Comparison of ENCODE assay signal across 32 cellular contexts in the genomic region with DNA sequence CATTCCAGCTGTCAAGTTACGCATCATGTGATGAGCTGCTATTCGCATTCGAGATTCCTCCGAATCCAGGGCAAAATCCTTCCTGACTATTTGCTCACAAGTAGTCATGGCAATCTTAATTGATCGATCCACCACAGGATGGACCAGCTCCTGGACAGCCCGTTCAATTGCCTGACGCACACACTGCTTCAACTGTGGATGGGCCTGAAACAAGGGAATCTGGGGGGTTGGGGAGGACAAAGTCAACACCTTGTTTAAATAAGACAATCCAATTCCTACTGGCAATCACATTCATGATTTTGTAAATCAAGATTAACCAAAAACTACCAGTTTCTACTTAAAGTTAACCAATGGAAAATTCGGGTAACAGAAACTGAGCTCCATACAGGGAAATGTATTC. TPM values are rescaled to one million over a fixed set of nuclear protein-coding genes. Genes with fewer than 3 reads are reported as not detected.
"Had no signal": no experiment of that assay in that cellular context is flagged by ENCODE, and none has a peak within 500 bp of the region (broad histone marks: within the 10 kb centered on the region; RNA-seq: fewer than 3 reads in every experiment).

No MANE protein-coding gene starts in this region.

- H3K4me1 Mint-ChIP-seq: activated CD4-positive, alpha-beta T cell treated with anti-CD3 and anti-CD28 coated beads for 36 hours; endodermal cell had no signal

- ATAC-seq: activated CD4-positive, alpha-beta T cell treated with anti-CD3 and anti-CD28 coated beads for 36 hours; activated CD8-positive, alpha-beta memory T cell treated with anti-CD3 and anti-CD28 coated beads, Interleukin-2, amount 10 ng/mL, durations not matched to agents 7 days and 5 days; activated CD8-positive, alpha-beta T cell treated with anti-CD3 and anti-CD28 coated beads, Interleukin-2, amount 10 ng/mL, durations not matched to agents 7 days and 5 days; esophagus mucosa; heart right ventricle had no signal

- H3K27me3 ChIP-seq: brain microvascular endothelial cell, dorsolateral prefrontal cortex, heart right ventricle had no signal

- H3K9me3 ChIP-seq: heart right ventricle had no signal

- H3K9me3 Mint-ChIP-seq: activated CD4-positive, alpha-beta memory T cell treated with anti-CD3 and anti-CD28 coated beads for 36 hours; activated CD4-positive, alpha-beta T cell treated with anti-CD3 and anti-CD28 coated beads, Interleukin-2, amount 10 ng/mL, durations not matched to agents 24 days and 14 days; activated naive CD4-positive, alpha-beta T cell treated with anti-CD3 and anti-CD28 coated beads for 36 hours; activated naive CD4-positive, alpha-beta T cell treated with anti-CD3 and anti-CD28 coated beads, Interleukin-2, amount 50 U/mL, for 24 hours; activated T-helper 1 cell treated with anti-CD3 and anti-CD28 coated beads, Interleukin-12 subunit alpha, Interleukin-12 subunit beta, Interleukin-2, Interleukin-4 antibody, amounts not matched to agents 30 ng/mL and 10 ng/mL and 1 ng/mL, durations not matched to agents 14 hours and 24 hours and 36 hours; activated T-helper 2 cell treated with anti-CD3 and anti-CD28 coated beads, Interferon-gamma antibody, Interleukin-2, Interleukin-4, amounts not matched to agents 10 μg/mL and 5 μg/mL and 100 μg/mL, durations not matched to agents 14 hours and 24 hours and 36 hours; central memory CD8-positive, alpha-beta T cell; dendritic cell treated with granulocyte-macrophage colony-stimulating factor and Interleukin-4, amounts not matched to agents 40 ng/mL and 50 ng/mL, for 4 days; endodermal cell had no signal

- H3K27ac Mint-ChIP-seq: activated CD4-positive, alpha-beta memory T cell treated with anti-CD3 and anti-CD28 coated beads for 36 hours; activated CD4-positive, alpha-beta T cell treated with anti-CD3 and anti-CD28 coated beads for 36 hours; activated CD4-positive, alpha-beta T cell treated with anti-CD3 and anti-CD28 coated beads, Interleukin-2, amount 10 ng/mL, durations not matched to agents 24 days and 14 days; activated CD8-positive, alpha-beta memory T cell treated with anti-CD3 and anti-CD28 coated beads, Interleukin-2, amount 10 ng/mL, durations not matched to agents 7 days and 5 days; activated CD8-positive, alpha-beta T cell treated with anti-CD3 and anti-CD28 coated beads, Interleukin-2, amount 10 ng/mL, durations not matched to agents 7 days and 5 days; activated naive CD4-positive, alpha-beta T cell treated with anti-CD3 and anti-CD28 coated beads for 36 hours; activated naive CD4-positive, alpha-beta T cell treated with anti-CD3 and anti-CD28 coated beads, Interleukin-2, amount 50 U/mL, for 24 hours; activated T-helper 1 cell treated with anti-CD3 and anti-CD28 coated beads, Interleukin-12 subunit alpha, Interleukin-12 subunit beta, Interleukin-2, Interleukin-4 antibody, amounts not matched to agents 30 ng/mL and 10 ng/mL and 1 ng/mL, durations not matched to agents 14 hours and 24 hours and 36 hours; activated T-helper 2 cell treated with anti-CD3 and anti-CD28 coated beads, Interferon-gamma antibody, Interleukin-2, Interleukin-4, amounts not matched to agents 10 μg/mL and 5 μg/mL and 100 μg/mL, durations not matched to agents 14 hours and 24 hours and 36 hours; dendritic cell treated with granulocyte-macrophage colony-stimulating factor and Interleukin-4, amounts not matched to agents 40 ng/mL and 50 ng/mL, for 4 days had no signal

- H3K27me3 Mint-ChIP-seq: activated CD4-positive, alpha-beta memory T cell treated with anti-CD3 and anti-CD28 coated beads for 36 hours; activated CD4-positive, alpha-beta T cell treated with anti-CD3 and anti-CD28 coated beads for 36 hours; activated CD4-positive, alpha-beta T cell treated with anti-CD3 and anti-CD28 coated beads, Interleukin-2, amount 10 ng/mL, durations not matched to agents 24 days and 14 days; activated CD8-positive, alpha-beta memory T cell treated with anti-CD3 and anti-CD28 coated beads, Interleukin-2, amount 10 ng/mL, durations not matched to agents 7 days and 5 days; activated naive CD4-positive, alpha-beta T cell treated with anti-CD3 and anti-CD28 coated beads, Interleukin-2, amount 50 U/mL, for 24 hours; central memory CD8-positive, alpha-beta T cell; dendritic cell treated with granulocyte-macrophage colony-stimulating factor and Interleukin-4, amounts not matched to agents 40 ng/mL and 50 ng/mL, for 4 days had no signal

- H3K4me3 Mint-ChIP-seq: activated CD4-positive, alpha-beta memory T cell treated with anti-CD3 and anti-CD28 coated beads for 36 hours; activated CD4-positive, alpha-beta T cell treated with anti-CD3 and anti-CD28 coated beads for 36 hours; activated CD4-positive, alpha-beta T cell treated with anti-CD3 and anti-CD28 coated beads, Interleukin-2, amount 10 ng/mL, durations not matched to agents 24 days and 14 days; activated CD8-positive, alpha-beta memory T cell treated with anti-CD3 and anti-CD28 coated beads, Interleukin-2, amount 10 ng/mL, durations not matched to agents 7 days and 5 days; activated CD8-positive, alpha-beta T cell treated with anti-CD3 and anti-CD28 coated beads, Interleukin-2, amount 10 ng/mL, durations not matched to agents 7 days and 5 days; activated naive CD4-positive, alpha-beta T cell treated with anti-CD3 and anti-CD28 coated beads for 36 hours; activated naive CD4-positive, alpha-beta T cell treated with anti-CD3 and anti-CD28 coated beads, Interleukin-2, amount 50 U/mL, for 24 hours; activated T-helper 1 cell treated with anti-CD3 and anti-CD28 coated beads, Interleukin-12 subunit alpha, Interleukin-12 subunit beta, Interleukin-2, Interleukin-4 antibody, amounts not matched to agents 30 ng/mL and 10 ng/mL and 1 ng/mL, durations not matched to agents 14 hours and 24 hours and 36 hours; central memory CD8-positive, alpha-beta T cell; dendritic cell treated with granulocyte-macrophage colony-stimulating factor and Interleukin-4, amounts not matched to agents 40 ng/mL and 50 ng/mL, for 4 days; endodermal cell had no signal

- H3K27ac ChIP-seq: brain microvascular endothelial cell, coronary artery, dorsolateral prefrontal cortex, heart right ventricle had no signal

- H3K4me3 ChIP-seq: coronary artery, dorsolateral prefrontal cortex, heart right ventricle had no signal

- FAIRE-seq: astrocyte, bronchial epithelial cell, frontal cortex had no signal

- DNase-seq: activated CD4-positive, alpha-beta memory T cell treated with anti-CD3 and anti-CD28 coated beads for 36 hours; activated CD4-positive, alpha-beta T cell treated with anti-CD3 and anti-CD28 coated beads for 36 hours; activated CD4-positive, alpha-beta T cell treated with anti-CD3 and anti-CD28 coated beads, Interleukin-2, amount 10 ng/mL, durations not matched to agents 24 days and 14 days; activated CD4-positive, CD25-positive, alpha-beta regulatory T cell; activated CD4-positive, CD25-positive, alpha-beta regulatory T cell treated with anti-CD3 and anti-CD28 coated beads, Interleukin-2, amount 50 U/mL, for 72 hours; activated CD8-positive, alpha-beta memory T cell treated with anti-CD3 and anti-CD28 coated beads, Interleukin-2, amount 10 ng/mL, durations not matched to agents 7 days and 5 days; activated CD8-positive, alpha-beta memory T cell treated with anti-CD3 and anti-CD28 coated beads, Interleukin-2, amount 50 U/mL, for 4 hours; activated CD8-positive, alpha-beta T cell treated with anti-CD3 and anti-CD28 coated beads, Interleukin-2, amount 10 ng/mL, durations not matched to agents 7 days and 5 days; activated effector memory CD4-positive, alpha-beta T cell treated with anti-CD3 and anti-CD28 coated beads, Interleukin-2, amount 50 U/mL, for 16 hours; activated naive CD4-positive, alpha-beta T cell treated with anti-CD3 and anti-CD28 coated beads for 36 hours; activated T-cell treated with anti-CD3 and anti-CD28 coated beads, Interleukin-2, amount 50 U/mL, for 1 hour; activated T-cell treated with anti-CD3 and anti-CD28 coated beads, Interleukin-2, amount 50 U/mL, for 48 hours; amniotic stem cell; anterior cingulate cortex; brain microvascular endothelial cell; dorsolateral prefrontal cortex; effector memory CD4-positive, alpha-beta T cell; endodermal cell; foreskin fibroblast; glutamatergic neuron; heart right ventricle; T-helper 2 cell had no signal

RNA-seq across cellular contexts. Expression of a gene that starts 43.7 kb away (rescaled TPM):
- total RNA-seq: activated CD8-positive, alpha-beta T cell treated with anti-CD3 and anti-CD28 coated beads, Interleukin-2, amount 10 ng/mL, durations not matched to agents 7 days and 5 days had no signal
